In the genomic region with DNA sequence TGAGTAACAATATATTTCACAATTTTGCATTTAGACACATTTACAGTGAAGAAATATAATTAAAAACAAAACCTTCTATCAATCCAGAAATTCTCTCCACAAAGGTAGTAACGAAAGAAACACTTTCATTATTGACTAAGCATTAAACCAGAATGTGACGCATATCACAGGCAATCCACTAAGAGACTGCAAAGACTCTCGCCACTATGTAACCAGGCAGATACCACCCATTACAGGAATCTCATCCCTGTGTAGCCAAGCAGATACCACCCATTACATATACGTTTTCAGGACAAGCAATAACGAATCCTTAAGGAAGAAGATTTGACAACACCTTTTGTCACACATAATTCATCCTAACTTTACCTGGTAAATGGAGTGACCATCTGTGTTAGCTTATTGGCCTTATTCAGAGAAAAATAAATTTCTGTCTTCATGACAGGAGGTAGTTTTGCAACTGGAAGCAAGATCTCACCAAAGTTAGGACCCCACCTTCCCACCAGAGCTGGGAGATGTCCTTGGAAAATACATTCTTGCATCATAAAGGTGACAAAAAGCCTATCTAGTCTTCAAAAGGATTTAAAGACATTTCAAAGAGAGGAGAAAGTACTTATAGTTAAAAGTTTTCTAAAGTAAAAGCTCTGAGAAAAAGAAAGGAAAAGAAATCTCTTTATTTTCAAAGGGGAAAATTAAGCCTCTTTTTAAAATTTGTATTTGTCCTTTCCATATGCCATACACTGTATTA, we compare ENCODE assay signal across 17 cellular contexts. TPM values are rescaled to one million over a fixed set of nuclear protein-coding genes. Genes with fewer than 3 reads are reported as not detected.
A peak's percentile ranks its signal among the peaks of the same experiment; 100 is the strongest.
DNase-seq lines count a peak whose midpoint lies in the region; ATAC-seq, FAIRE-seq and TF ChIP-seq lines count a peak whose summit lies in the region.
"Had no signal": no experiment of that assay in that cellular context is flagged by ENCODE, and none has a peak within 500 bp of the region (broad histone marks: within the 10 kb centered on the region; RNA-seq: fewer than 3 reads in every experiment).

No MANE protein-coding gene starts in this region.

- TF ChIP-seq RAD21 in GM12878 (IDR thresholded peaks at IDR 0.05; ENCODE audit: insufficient read depth, low read depth, low read length) = no peak

- DNase-seq in GM12878 (ENCODE audit: low read depth, low spot score) (no peak), mesendoderm (peak; percentile 78), D341Med (ENCODE audit: low spot score) (no peak), HuH-7 (ENCODE audit: low spot score) (no peak)
- DNase-seq in activated naive CD4-positive, alpha-beta T cell treated with Interleukin-2 at 50 U/mL for 16 hours = no peak
- DNase-seq: ACHN, AML-193, COR-L47, HCEC 1CT, NCI-H1417, NCI-H187 treated with DMSO at 0.1 percent for 48 hours, NCI-H526 treated with DMSO at 0.1 percent for 48 hours, SIG-M5 had no signal

- H3K27me3 ChIP-seq in HUES48 (ENCODE audit: control insufficient read depth, insufficient read depth, low read length) (no peaks in the 10 kb centered on the region), GM12878 (replicated peaks in 1 of 2; ENCODE audit: control insufficient read depth in 2 of 2, insufficient read depth in 2 of 2, low read length in 1 of 2) (no peaks in the 10 kb centered on the region; a peak in 1 of 4 replicates), mesendoderm (ENCODE audit: insufficient read depth, low read length, poor library complexity) (no peaks in the 10 kb centered on the region)

- H3K9me3 ChIP-seq in HUES48 (ENCODE audit: control insufficient read depth, insufficient read depth, low read length) = no peaks in the 10 kb centered on the region
- no peaks in the 10 kb centered on the region for H3K9me3 ChIP-seq in GM12878 (replicated peaks; ENCODE audit: control insufficient read depth, insufficient read depth, low read length)

- BruUV-seq in GM12878 (replicated peaks; lab: Mats Ljungman, UMichigan) = no TSS peak

- no peaks in the 10 kb centered on the region for H4K20me1 ChIP-seq in GM12878 (ENCODE audit: control insufficient read depth, insufficient read depth)

- RAD21 ChIA-PET in GM12878 (lab: Charles Lee; ENCODE audit: unreplicated experiment) = no interaction called here

- intact Hi-C loops in GM12878 (cut with micrococcal nuclease; ENCODE audit: unreplicated experiment) = no loop called here

- no peaks in the 10 kb centered on the region for H3K79me1 ChIP-seq in mesendoderm (ENCODE audit: low read length)

- in situ Hi-C loops in GM12878 (cut with MboI) = no loop called here

- H3K18ac ChIP-seq in mesendoderm (ENCODE audit: low read length) = no peak overlapping the region

- SMC1A ChIA-PET in GM12878 (lab: Charles Lee; ENCODE audit: uncharacterized antibody, unreplicated experiment) = no interaction called here

- H3K4me3 ChIP-seq in HUES48 (ENCODE audit: low read depth, low read length) = peak overlapping the region; percentile 53
- H3K4me3 ChIP-seq in GM12878 = no peak overlapping the region
- H3K4me3 ChIP-seq in mesendoderm (ENCODE audit: low read length) = no peak overlapping the region

- no peak overlapping the region for H3K4ac ChIP-seq in mesendoderm (ENCODE audit: low read depth, low read length)

- H3K4me2 ChIP-seq in GM12878 (ENCODE audit: control insufficient read depth, insufficient read depth) (no peak overlapping the region), mesendoderm (ENCODE audit: low read length) (no peak overlapping the region)

- H4K8ac ChIP-seq in mesendoderm (ENCODE audit: low read depth, low read length) = no peak overlapping the region

- no peaks in the 10 kb centered on the region for H3K36me3 ChIP-seq in HUES48 (ENCODE audit: control insufficient read depth, insufficient read depth, low read length)
- H3K36me3 ChIP-seq in GM12878 (ENCODE audit: control insufficient read depth in 2 of 2, insufficient read depth in 2 of 2, low read length in 1 of 2) = no peaks in the 10 kb centered on the region
- H3K36me3 ChIP-seq in mesendoderm (ENCODE audit: control insufficient read depth, insufficient read depth, low read length) = no peaks in the 10 kb centered on the region

- no peak for TF ChIP-seq EP300 in GM12878 (IDR thresholded peaks at IDR 0.05; ENCODE audit: borderline replicate concordance in 1 of 2, control insufficient read depth in 1 of 2, low read depth in 2 of 2, low read length in 2 of 2)

- no peak for FAIRE-seq in GM12878 (lab: Jason Lieb, UNC)

- H3K79me2 ChIP-seq in GM12878 (ENCODE audit: control insufficient read depth, insufficient read depth, low read length) = no peaks in the 10 kb centered on the region
- no peaks in the 10 kb centered on the region for H3K79me2 ChIP-seq in mesendoderm (ENCODE audit: control insufficient read depth, insufficient read depth, low read length)

- CTCF ChIA-PET in GM12878 (lab: Yijun Ruan, JAX) = no interaction called here

- H2BK120ac ChIP-seq in mesendoderm (ENCODE audit: low read depth, low read length) = no peak overlapping the region

- no peak overlapping the region for H2BK15ac ChIP-seq in mesendoderm (replicated peaks; ENCODE audit: low read depth)

- no peak overlapping the region for H3K23ac ChIP-seq in mesendoderm (ENCODE audit: low read length)

- no peak overlapping the region for H2AK5ac ChIP-seq in mesendoderm (ENCODE audit: low read length)

- no peak overlapping the region for H2AFZ ChIP-seq in GM12878 (ENCODE audit: control insufficient read depth, low read depth, low read length)

- H3K9ac ChIP-seq in HUES48 (ENCODE audit: low read depth, low read length) (peak overlapping the region; percentile 25; the same call in 1 of the 2 replicates), GM12878 (ENCODE audit: control insufficient read depth, insufficient read depth, low read length) (no peak overlapping the region), mesendoderm (ENCODE audit: low read length) (no peak overlapping the region)

- peak; percentile 68 for ATAC-seq in GM19351 (IDR thresholded peaks at IDR 0.05; ENCODE audit: unreplicated experiment)
- no peak for ATAC-seq in GM12878

- no peak overlapping the region for H3K56ac ChIP-seq in mesendoderm (ENCODE audit: low read length)

- POLR2A ChIA-PET in GM12878 (lab: Charles Lee) = no interaction called here

- H3K4me1 ChIP-seq in HUES48 (ENCODE audit: control insufficient read depth, insufficient read depth, low read length) = peaks cover 57% of the 10 kb centered on the region
- no peaks in the 10 kb centered on the region for H3K4me1 ChIP-seq in GM12878 (ENCODE audit: control insufficient read depth, insufficient read depth, low read length)
- H3K4me1 ChIP-seq in mesendoderm (ENCODE audit: control insufficient read depth, low read depth, low read length) = peaks cover 11% of the 10 kb centered on the region

- no peak overlapping the region for H4K5ac ChIP-seq in mesendoderm (ENCODE audit: low read length)

- peak overlapping the region; percentile 96 for H3K27ac ChIP-seq in HUES48 (ENCODE audit: low read depth, low read length)
- H3K27ac ChIP-seq in GM12878 (ENCODE audit: control insufficient read depth, insufficient read depth) = no peak overlapping the region
- no peak overlapping the region for H3K27ac ChIP-seq in mesendoderm (ENCODE audit: low read depth, low read length)

- no peak for TF ChIP-seq CTCF in GM12878 (IDR thresholded peaks at IDR 0.05 in 2 of 3, conservative IDR thresholded peaks at IDR 0.05 in 1 of 3; ENCODE audit: control insufficient read depth in 2 of 3, extremely low read depth in 1 of 3, insufficient read depth in 1 of 3, low read depth in 3 of 3, low read length in 3 of 3)

- TF ChIP-seq POLR2A in GM12878 (IDR thresholded peaks at IDR 0.05; ENCODE audit: low read depth, low read length) = no peak

- 12% methylated on average over 5 of the region's 5 CpGs for WGBS in GM12878 (ENCODE audit: insufficient coverage, insufficient replicate concordance, low lambda C conversion rate, missing lambda C conversion rate)
- WGBS in mesendoderm (ENCODE audit: extremely low coverage, insufficient coverage, low lambda C conversion rate) = no CpG with 5 or more reads among the region's 5 CpGs

- no peak overlapping the region for H2BK5ac ChIP-seq in mesendoderm (ENCODE audit: low read length)

TF ChIP-seq in GM12878, 131 proteins besides CTCF, POLR2A, EP300 and RAD21:
- TF ChIP-seq RFX5 (IDR thresholded peaks at IDR 0.05; ENCODE audit: low read depth, low read length) (peak; percentile 50; the same call in 1 of the 2 replicates), NR2C2 (IDR thresholded peaks at IDR 0.05; ENCODE audit: borderline replicate concordance, control insufficient read depth, insufficient read length, low read depth) (no peak)

RNA-seq across cellular contexts. Expression of a gene that starts 30.8 kb away (rescaled TPM):
- 0.71 and 1.5 TPM in 2 replicates for total RNA-seq in GM12878 (2013; cell fraction: nucleolus; rRNA removed)
- total RNA-seq in GM12878 (2014; rRNA removed) (0.11 TPM in 1 of 2 replicates, not detected in the other), GM12878 (2014; rRNA removed; fragmentation: Illumina TruSeq; extraction: Trizol) (0.09 and 0.13 TPM in 2 replicates), GM12878 (2021) (0.19 TPM in 1 of 2 replicates, not detected in the other)
- not detected for polyA plus RNA-seq in GM12878 (2011; ENCODE audit: low read depth)
- polyA plus RNA-seq in GM12878 (2011; rRNA removed) (0.31 and 0.59 TPM in 2 replicates), GM12878 (2014; fragmentation: Illumina TruSeq; extraction: Trizol) (0.06 and 0.11 TPM in 2 replicates), GM12878 (2014; fragmentation: Nextera tagmentation; extraction: Ambion mirVana) (not detected), GM12878 (2014; rRNA removed) (0.10 TPM in 1 of 2 replicates, not detected in the other), GM12878 (2016; fragmentation: Nextera tagmentation; extraction: Ambion mirVana) (under 1 TPM in 1 of 2 experiments, not detected in 1; 0.08 TPM)
- polyA plus RNA-seq in GM12878 (2011; cell fraction: cytosol; rRNA removed) = 0.05 and 0.12 TPM in 2 replicates
- polyA plus RNA-seq in GM12878 (2011; cell fraction: nucleus; rRNA removed) = 0.37 and 0.49 TPM in 2 replicates
- 0.29 TPM in 1 of 2 replicates, not detected in the other for polyA plus RNA-seq in GM12878 (2012)
- not detected in 2 replicates for polyA minus RNA-seq in GM12878 (2011; rRNA and poly(A)+ RNA removed)
- polyA minus RNA-seq in GM12878 (2011; cell fraction: cytosol; rRNA and poly(A)+ RNA removed) = not detected in 2 replicates
- polyA minus RNA-seq in GM12878 (2011; cell fraction: nucleus; rRNA and poly(A)+ RNA removed) = not detected in 2 replicates
- 5.3 TPM for polyA plus RNA-seq in mesendoderm (2013, experiment 1 of 2)
- polyA plus RNA-seq in mesendoderm (2013, experiment 2 of 2) = 6.0 TPM
- total RNA-seq: HT-29, OCI-LY7 had no signal
